Comparison of ENCODE assay signal across 1 cellular context in genomic region chr2:69601179-69601612, GRCh38.
TF ChIP-seq lines count a peak whose summit lies in the region.

No MANE protein-coding gene starts in this region.

TF ChIP-seq in K562, 482 proteins besides CTCF, POLR2A, EP300 and RAD21 (continued from another document and continues in another):
- TF ChIP-seq TSHZ1 (CRISPR knock-in tag; IDR thresholded peaks at IDR 0.05) (no peak), CEBPG (CRISPR knock-in tag; IDR thresholded peaks at IDR 0.05) (no peak; the same call in 1 of the 2 replicates), CEBPG (tag; conservative IDR thresholded peaks at IDR 0.05 in 1 of 2, IDR thresholded peaks at IDR 0.05 in 1 of 2) (peak in 1 of 2 experiments; percentile 65; a peak in 2 of 4 replicates), ZNF124 (CRISPR knock-in tag; IDR thresholded peaks at IDR 0.05) (no peak), KAT7 (CRISPR knock-in tag; IDR thresholded peaks at IDR 0.05; ENCODE audit: borderline replicate concordance) (no peak), THAP7 (CRISPR knock-in tag; IDR thresholded peaks at IDR 0.05) (no peak), BRF1 (IDR thresholded peaks at IDR 0.05; ENCODE audit: borderline replicate concordance, extremely low read depth, insufficient read length) (no peak), MAX (CRISPR knock-in tag; IDR thresholded peaks at IDR 0.05) (no peak), ZNF79 (CRISPR knock-in tag; IDR thresholded peaks at IDR 0.05; ENCODE audit: low read depth) (no peak), ZNF197 (CRISPR knock-in tag; IDR thresholded peaks at IDR 0.05; ENCODE audit: low read depth) (no peak), HINFP (tag; conservative IDR thresholded peaks at IDR 0.05; ENCODE audit: low read depth) (no peak), ZNF23 (CRISPR knock-in tag; IDR thresholded peaks at IDR 0.05) (no peak), ZNF318 (IDR thresholded peaks at IDR 0.05; ENCODE audit: borderline replicate concordance in 1 of 2, low read depth in 1 of 2) (no peak), CBX8 (IDR thresholded peaks at IDR 0.05; ENCODE audit: borderline replicate concordance, extremely low read depth, low read depth, low read length, poor library complexity, severe bottlenecking) (no peak), ZNF740 (CRISPR knock-in tag; IDR thresholded peaks at IDR 0.05) (no peak), ZNF740 (tag; IDR thresholded peaks at IDR 0.05) (no peak), CSDE1 (IDR thresholded peaks at IDR 0.05) (no peak), ZNF445 (CRISPR knock-in tag; IDR thresholded peaks at IDR 0.05; ENCODE audit: low read depth) (no peak), NR2C2 (CRISPR knock-in tag; IDR thresholded peaks at IDR 0.05) (no peak), NR2C2 (tag; IDR thresholded peaks at IDR 0.05) (no peak), REST (CRISPR knock-in tag; IDR thresholded peaks at IDR 0.05; ENCODE audit: low read depth) (no peak), SMC3 (conservative IDR thresholded peaks at IDR 0.05; ENCODE audit: insufficient read depth, low read depth, low read length) (no peak), ZKSCAN3 (CRISPR knock-in tag; IDR thresholded peaks at IDR 0.05) (no peak), SP2 (IDR thresholded peaks at IDR 0.05; ENCODE audit: extremely low read depth, low read depth, low read length, poor library complexity, severe bottlenecking) (no peak), ZNF239 (CRISPR knock-in tag; IDR thresholded peaks at IDR 0.05) (no peak), ZNF347 (CRISPR knock-in tag; IDR thresholded peaks at IDR 0.05; ENCODE audit: low read depth) (no peak), ZNF175 (CRISPR knock-in tag; IDR thresholded peaks at IDR 0.05; ENCODE audit: low read depth) (0 out of 2 replicates have a peak, but pooled peaks have one; percentile 36), ZFP1 (CRISPR knock-in tag; IDR thresholded peaks at IDR 0.05) (no peak), U2AF2 (optimal IDR thresholded peaks at IDR 0.05; ENCODE audit: low read depth, low read length) (no peak), ZNF778 (CRISPR knock-in tag; IDR thresholded peaks at IDR 0.05) (no peak), ZNF146 (CRISPR knock-in tag; IDR thresholded peaks at IDR 0.05; ENCODE audit: unreplicated experiment) (no peak), ESRRB (CRISPR knock-in tag; IDR thresholded peaks at IDR 0.05; ENCODE audit: borderline replicate concordance) (no peak), ZNF24 (IDR thresholded peaks at IDR 0.05) (no peak; the same call in 1 of the 2 replicates), CGGBP1 (CRISPR knock-in tag; IDR thresholded peaks at IDR 0.05) (no peak), MLX (CRISPR knock-in tag; conservative IDR thresholded peaks at IDR 0.05) (no peak), POLR2AphosphoS2 (IDR thresholded peaks at IDR 0.05; ENCODE audit: low read length) (no peak), ZNF140 (CRISPR knock-in tag; IDR thresholded peaks at IDR 0.05) (no peak), ZNF561 (CRISPR knock-in tag; conservative IDR thresholded peaks at IDR 0.05) (no peak), TFE3 (CRISPR knock-in tag; IDR thresholded peaks at IDR 0.05) (no peak)
